8 cellular contexts compared by ENCODE assay signal in the genomic region with DNA sequence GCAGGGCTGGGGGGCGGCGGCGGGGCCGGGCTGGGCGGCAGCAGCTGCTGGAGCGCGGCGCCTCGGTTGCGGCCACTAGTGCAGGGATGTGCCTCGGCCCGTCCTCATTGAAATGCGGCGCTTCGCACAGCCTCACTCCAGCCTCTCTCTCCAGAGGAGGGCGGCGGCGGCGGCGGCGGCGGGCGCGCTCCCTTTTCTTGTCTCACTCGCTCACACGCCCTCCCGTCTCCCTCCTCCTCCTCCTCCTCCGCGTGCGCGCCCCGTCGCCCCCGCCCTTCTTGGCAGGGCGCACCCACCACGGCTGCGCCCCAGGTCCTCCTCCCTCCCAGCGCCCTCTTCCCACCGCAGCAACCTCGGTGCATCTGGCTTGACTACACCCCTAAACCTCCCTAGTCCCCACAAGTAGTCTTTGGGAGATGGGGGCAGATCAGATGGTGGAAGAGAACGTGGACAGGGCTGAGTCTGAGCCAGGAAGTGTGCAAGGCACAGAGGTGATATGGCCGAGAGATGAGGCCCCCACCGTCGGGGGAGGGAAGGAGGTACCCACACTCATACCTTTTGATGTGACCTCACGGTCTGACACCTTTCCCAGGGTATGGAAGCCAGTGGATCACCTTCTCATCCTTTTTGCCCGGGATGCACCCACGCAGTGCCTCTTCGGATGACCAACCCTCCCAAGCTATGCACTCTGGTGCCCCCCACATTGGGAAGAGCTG. TPM values are rescaled to one million over a fixed set of nuclear protein-coding genes. Genes with fewer than 3 reads are reported as not detected.
DNase-seq lines count a peak whose midpoint lies in the region; FAIRE-seq and TF ChIP-seq lines count a peak whose summit lies in the region.

Gene DCLK1 (minus strand): TSS at position 168 of the 716 bp plus-strand sequence.

- H2AK5ac ChIP-seq in neuronal stem cell (ENCODE audit: low read depth, low read length) = no peak within 1 kb of the TSS

- no peaks in the 10 kb centered on the region for H3K9me3 ChIP-seq in neuronal stem cell (replicated peaks in 1 of 2; ENCODE audit: control insufficient read depth in 2 of 2, insufficient read depth in 1 of 2, low read depth in 1 of 2, low read length in 2 of 2)

- no CpG with 5 or more reads among the region's 48 CpGs for WGBS in neuronal stem cell (ENCODE audit: extremely low coverage in 2 of 2, insufficient read length in 2 of 2, insufficient replicate concordance in 1 of 2), 2 donors

- peak within 1 kb of the TSS; percentile 22 for H3K14ac ChIP-seq in neuronal stem cell (ENCODE audit: low read length)

- peaks cover 0 to 29% (median 16%) of the 10 kb centered on the region in 3 experiments for H3K27me3 ChIP-seq in neuronal stem cell (ENCODE audit: control insufficient read depth in 3 of 3, insufficient read depth in 3 of 3, low read depth in 1 of 3, low read length in 3 of 3)

- H3K9ac ChIP-seq in neuronal stem cell (ENCODE audit: low read depth, low read length, poor library complexity) = peak within 1 kb of the TSS; percentile 63

- H3K36me3 ChIP-seq in neuronal stem cell (replicated peaks in 1 of 2; ENCODE audit: control insufficient read depth in 2 of 2, insufficient read depth in 2 of 2, low read length in 2 of 2) = no peaks in the 10 kb centered on the region

- H3K18ac ChIP-seq in neuronal stem cell (ENCODE audit: low read length) = peak within 1 kb of the TSS; percentile 87

- H3K4me2 ChIP-seq in neuronal stem cell (ENCODE audit: insufficient read depth, low read length, poor library complexity, severe bottlenecking) = peak within 1 kb of the TSS; percentile 90

- no peak within 1 kb of the TSS for H4K8ac ChIP-seq in neuronal stem cell (ENCODE audit: low read depth, low read length)

- DNase-seq in GM03348 (ENCODE audit: low spot score) (peak; percentile 44), RCC 7860 (ENCODE audit: low spot score) (peak; percentile 8), fibroblast of pulmonary artery (ENCODE audit: low read depth) (peak; percentile 39), neuronal stem cell (ENCODE audit: low spot score) (peak; percentile 56), mucosa of gallbladder (ENCODE audit: low spot score) (no peak), cortex of kidney (lab: John Stamatoyannopoulos, UW) (no peak)
- DNase-seq in stimulated activated CD4-positive, alpha-beta T cell treated with anti-CD3 and anti-CD28 coated beads, Interleukin-4, amount 100 ng/mL, for 1 hour = no peak
- no peak for DNase-seq in activated CD4-positive, alpha-beta T cell treated with anti-CD3 and anti-CD28 coated beads for 48 hours

- H3K23ac ChIP-seq in neuronal stem cell (ENCODE audit: low read depth, low read length, poor library complexity) = peak within 1 kb of the TSS; percentile 38

- H3K4ac ChIP-seq in neuronal stem cell (ENCODE audit: low read length) = no peak within 1 kb of the TSS

- H2BK5ac ChIP-seq in neuronal stem cell (ENCODE audit: low read length) = peak within 1 kb of the TSS; percentile 17

- no peak within 1 kb of the TSS for H4K91ac ChIP-seq in neuronal stem cell (ENCODE audit: low read depth, low read length, poor library complexity)

- peak within 1 kb of the TSS; percentile 98 for H2AFZ ChIP-seq in neuronal stem cell (ENCODE audit: low read length)

- H2BK15ac ChIP-seq in neuronal stem cell (ENCODE audit: low read length) = peak within 1 kb of the TSS; percentile 34

- H3K4me3 ChIP-seq in fibroblast of pulmonary artery (replicated peaks; ENCODE audit: low read depth, low read length) = peak within 1 kb of the TSS; percentile 54
- H3K4me3 ChIP-seq in neuronal stem cell (ENCODE audit: low read length in 2 of 2) = peak within 1 kb of the TSS; percentile 63 to 83

- no peak for TF ChIP-seq CTCF in fibroblast of pulmonary artery (IDR thresholded peaks at IDR 0.05; ENCODE audit: low read length, missing control alignments)

- no peak for FAIRE-seq in RCC 7860 (lab: Jason Lieb, UNC)

- H2BK12ac ChIP-seq in neuronal stem cell (ENCODE audit: low read length) = peak within 1 kb of the TSS; percentile 36

- no peak within 1 kb of the TSS for H2BK120ac ChIP-seq in neuronal stem cell (ENCODE audit: low read depth, low read length)

- no peak within 1 kb of the TSS for H3K27ac ChIP-seq in neuronal stem cell (replicated peaks; ENCODE audit: low read length)

- peaks cover 4 to 5% of the 10 kb centered on the region in 2 donors for H3K4me1 ChIP-seq in neuronal stem cell (ENCODE audit: control insufficient read depth in 2 of 2, insufficient read depth in 1 of 2, low read depth in 1 of 2, low read length in 2 of 2)

- no peaks in the 10 kb centered on the region for H3K79me1 ChIP-seq in neuronal stem cell (ENCODE audit: low read depth, low read length)

RNA-seq across cellular contexts. Expression of gene DCLK1, which starts in this region (rescaled TPM):
- 5.6 TPM for polyA plus RNA-seq in neuronal stem cell (2013, experiment 1 of 2)
- 5.9 TPM for polyA plus RNA-seq in neuronal stem cell (2013, experiment 2 of 2)
- 6.0 TPM for total RNA-seq in mucosa of gallbladder

Comparison
In these comparisons a context has a peak if more than half of its experiments do, and no peak if none do; other contexts are left out.
1. DNase-seq: peak in GM03348 (single experiment), RCC 7860 (single experiment), fibroblast of pulmonary artery (single experiment) and neuronal stem cell (single experiment); none in mucosa of gallbladder (single experiment), stimulated activated CD4-positive, alpha-beta T cell treated with anti-CD3 and anti-CD28 coated beads, Interleukin-4, amount 100 ng/mL, for 1 hour (single experiment), activated CD4-positive, alpha-beta T cell treated with anti-CD3 and anti-CD28 coated beads for 48 hours (single experiment) and cortex of kidney (single experiment).